ENCODE assay signal across 8 cellular contexts in genomic region chr11:65615950-65616574, GRCh38. TPM values are rescaled to one million over a fixed set of nuclear protein-coding genes. Genes with fewer than 3 reads are reported as not detected.
DNase-seq lines count a peak whose midpoint lies in the region; ATAC-seq and TF ChIP-seq lines count a peak whose summit lies in the region.

No MANE protein-coding gene starts in this region.

- peaks cover 17% of the 10 kb centered on the region for H3K4me1 ChIP-seq in MM.1S (ENCODE audit: low read length)

- H3K9me3 Mint-ChIP-seq in Calu3 (ENCODE audit: low read depth, unreplicated experiment): no peaks in the 10 kb centered on the region
- no peaks in the 10 kb centered on the region for H3K9me3 Mint-ChIP-seq in stimulated activated effector memory CD8-positive, alpha-beta T cell treated with anti-CD3 and anti-CD28 coated beads, Interleukin-12 subunit alpha, Interleukin-12 subunit beta, amount 100 ng/mL, for 72 hours

- no peak for TF ChIP-seq CTCF in Calu3 (IDR thresholded peaks at IDR 0.05; ENCODE audit: unreplicated experiment)
- no peak for TF ChIP-seq CTCF in MM.1S (IDR thresholded peaks at IDR 0.05; ENCODE audit: low read length)

- DNase-seq in Calu3 (peak; percentile 59), MM.1S (peak; percentile 23), astrocyte of the hippocampus (ENCODE audit: low read depth, low spot score) (peak; percentile 36), iPS-NIHi7 (ENCODE audit: extremely low spot score) (peak; percentile 82), NCI-H187 (lab: John Stamatoyannopoulos, UW) (no peak)
- no peak for DNase-seq in stimulated activated effector memory CD8-positive, alpha-beta T cell treated with anti-CD3 and anti-CD28 coated beads, Interleukin-12 subunit alpha, Interleukin-12 subunit beta, amount 100 ng/mL, for 72 hours (ENCODE audit: low spot score in 2 of 2)
- no peak for DNase-seq in activated CD8-positive, alpha-beta memory T cell treated with anti-CD3 and anti-CD28 coated beads for 24 hours

- peak overlapping the region; percentile 95 for H3K27ac Mint-ChIP-seq in Calu3 (ENCODE audit: unreplicated experiment)
- peak overlapping the region; percentile 88 for H3K27ac Mint-ChIP-seq in stimulated activated effector memory CD8-positive, alpha-beta T cell treated with anti-CD3 and anti-CD28 coated beads, Interleukin-12 subunit alpha, Interleukin-12 subunit beta, amount 100 ng/mL, for 72 hours

- H4K20me1 ChIP-seq in MM.1S (ENCODE audit: insufficient read depth, low read length): no peaks in the 10 kb centered on the region

- no peaks in the 10 kb centered on the region for H3K27me3 ChIP-seq in MM.1S (replicated peaks; ENCODE audit: insufficient read depth, low read length)

- H3K9me3 ChIP-seq in MM.1S (replicated peaks; ENCODE audit: insufficient read depth, low read length): no peaks in the 10 kb centered on the region

- H3K36me3 Mint-ChIP-seq in Calu3 (ENCODE audit: insufficient read depth, unreplicated experiment): peaks cover 76% of the 10 kb centered on the region
- peaks cover 80% of the 10 kb centered on the region for H3K36me3 Mint-ChIP-seq in stimulated activated effector memory CD8-positive, alpha-beta T cell treated with anti-CD3 and anti-CD28 coated beads, Interleukin-12 subunit alpha, Interleukin-12 subunit beta, amount 100 ng/mL, for 72 hours

- H3K4me3 Mint-ChIP-seq in Calu3 (ENCODE audit: low read depth, unreplicated experiment): peak overlapping the region; percentile 93
- peak overlapping the region; percentile 92 for H3K4me3 Mint-ChIP-seq in stimulated activated effector memory CD8-positive, alpha-beta T cell treated with anti-CD3 and anti-CD28 coated beads, Interleukin-12 subunit alpha, Interleukin-12 subunit beta, amount 100 ng/mL, for 72 hours

- ATAC-seq in GM21515 (IDR thresholded peaks at IDR 0.05; ENCODE audit: unreplicated experiment): peak; percentile 5
- ATAC-seq in stimulated activated effector memory CD8-positive, alpha-beta T cell treated with anti-CD3 and anti-CD28 coated beads, Interleukin-12 subunit alpha, Interleukin-12 subunit beta, amount 100 ng/mL, for 72 hours: peak; percentile 0

- no peak overlapping the region for H2AFZ ChIP-seq in MM.1S (ENCODE audit: low read length)

- peak overlapping the region; percentile 76; the same call in 1 of the 2 replicates for H3K27ac ChIP-seq in MM.1S (ENCODE audit: low read length)

- H3K79me2 ChIP-seq in MM.1S (ENCODE audit: low read length): peaks cover 83% of the 10 kb centered on the region

- peak overlapping the region; percentile 93 for H3K9ac ChIP-seq in MM.1S (ENCODE audit: low read length)

- peak overlapping the region; percentile 77 for H3K4me3 ChIP-seq in MM.1S (ENCODE audit: low read length)

- peaks cover 22% of the 10 kb centered on the region for H3K4me1 Mint-ChIP-seq in Calu3 (ENCODE audit: low read depth, unreplicated experiment)
- H3K4me1 Mint-ChIP-seq in stimulated activated effector memory CD8-positive, alpha-beta T cell treated with anti-CD3 and anti-CD28 coated beads, Interleukin-12 subunit alpha, Interleukin-12 subunit beta, amount 100 ng/mL, for 72 hours: peaks cover 39% of the 10 kb centered on the region

- H3F3A ChIP-seq in MM.1S (ENCODE audit: insufficient read depth, low read length): 0 out of 2 replicates have a peak, but pooled peaks cover 5% of the 10 kb centered on the region

- no peaks in the 10 kb centered on the region for H3K27me3 Mint-ChIP-seq in Calu3 (ENCODE audit: unreplicated experiment)

- no TSS peak for BruUV-seq in Calu3 (replicated peaks; lab: Mats Ljungman, UMichigan)

- CTCF ChIA-PET in Calu3 (lab: Charles Lee): interaction anchor here (1.4 to 1.7 kb wide), 3 partner anchors 22 to 43 kb away, joined by 3 to 6 read pairs (median 5); partner anchors contain the start of genes FAM89B and SIPA1

- H3K9me2 ChIP-seq in MM.1S (replicated peaks; ENCODE audit: insufficient read depth, low read length): no peaks in the 10 kb centered on the region

- no peaks in the 10 kb centered on the region for H3K36me3 ChIP-seq in MM.1S (replicated peaks; ENCODE audit: insufficient read depth, low read length)

- H3K4me2 ChIP-seq in MM.1S (ENCODE audit: low read depth, low read length): peak overlapping the region; percentile 99

- intact Hi-C loops in Calu3 (cut with micrococcal nuclease; ENCODE audit: unreplicated experiment): no loop called here

RNA-seq across cellular contexts. Expression of gene PCNX3, which starts 0.5 kb away (rescaled TPM):
- 72.8 and 77.4 TPM in 2 replicates for total RNA-seq in Calu3 (2022)

RNA-seq across cellular contexts. Expression of gene MAP3K11, which starts 2.0 kb away (rescaled TPM):
- total RNA-seq in Calu3 (2022): 86.3 and 91.4 TPM in 2 replicates

RNA-seq across cellular contexts. Expression of gene KCNK7, which starts 20.5 kb away (rescaled TPM):
- total RNA-seq in Calu3 (2022): 1.2 and 1.4 TPM in 2 replicates

RNA-seq across cellular contexts. Expression of gene SIPA1, which starts 21.8 kb away (rescaled TPM):
- total RNA-seq in Calu3 (2022): 33.0 and 41.3 TPM in 2 replicates

RNA-seq across cellular contexts. Expression of gene EHBP1L1, which starts 40.2 kb away (rescaled TPM):
- total RNA-seq in Calu3 (2022): 73.7 and 81.0 TPM in 2 replicates

Comparison
In these comparisons a context has a peak if more than half of its experiments do, and no peak if none do; other contexts are left out.
1. DNase-seq: peak in Calu3 (single experiment), MM.1S (single experiment), astrocyte of the hippocampus (single experiment) and iPS-NIHi7 (single experiment); none in stimulated activated effector memory CD8-positive, alpha-beta T cell treated with anti-CD3 and anti-CD28 coated beads, Interleukin-12 subunit alpha, Interleukin-12 subunit beta, amount 100 ng/mL, for 72 hours (0 of 2), NCI-H187 (0 of 2) and activated CD8-positive, alpha-beta memory T cell treated with anti-CD3 and anti-CD28 coated beads for 24 hours (single experiment).